26 cellular contexts compared by ENCODE assay signal in the genomic region with DNA sequence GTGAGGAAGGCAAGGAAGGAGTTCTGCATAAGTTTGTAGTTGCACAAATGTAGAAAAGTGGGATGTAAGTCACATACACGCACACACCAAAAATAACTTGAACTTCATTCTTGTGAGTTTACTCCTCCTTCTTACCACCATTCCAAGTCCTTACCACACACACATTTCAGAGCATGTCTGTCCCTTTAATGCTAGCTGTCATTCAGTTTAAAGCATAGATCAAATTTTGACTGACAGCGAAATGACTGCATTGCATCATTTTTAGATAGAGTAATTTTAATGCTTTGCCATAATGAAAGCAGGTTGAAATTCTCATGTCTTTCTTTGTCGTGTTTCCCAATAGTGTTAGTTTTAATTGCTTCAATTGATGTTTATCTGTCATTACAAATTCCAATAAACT.
"Had no signal": no experiment of that assay in that cellular context is flagged by ENCODE, and none has a peak within 500 bp of the region (broad histone marks: within the 10 kb centered on the region; RNA-seq: fewer than 3 reads in every experiment).

No MANE protein-coding gene starts in this region.

- H3K4me3 Mint-ChIP-seq: activated CD8-positive, alpha-beta T cell treated with anti-CD3 and anti-CD28 coated beads for 36 hours; activated naive CD4-positive, alpha-beta T cell treated with anti-CD3 and anti-CD28 coated beads, Interleukin-2, amount 50 U/mL, for 24 hours; activated T-cell treated with anti-CD3 and anti-CD28 coated beads, Interleukin-2, amount 50 U/mL, for 72 hours had no signal

- DNase-seq: activated CD4-positive, alpha-beta T cell treated with anti-CD3 and anti-CD28 coated beads for 4 hours; activated CD8-positive, alpha-beta memory T cell treated with anti-CD3 and anti-CD28 coated beads, Interleukin-2, amount 50 U/mL, for 4 hours; activated CD8-positive, alpha-beta T cell treated with anti-CD3 and anti-CD28 coated beads for 36 hours; activated naive CD4-positive, alpha-beta T cell; activated T-cell treated with anti-CD3 and anti-CD28 coated beads, Interleukin-2, amount 50 U/mL, for 72 hours; aorta; body of pancreas; central memory CD4-positive, alpha-beta T cell; KG1; MM.1S; NCI-H1092 treated with DMSO at 0.1 percent for 48 hours; NCI-H1417 treated with DMSO at 0.1 percent for 48 hours; NCI-H1694; NCI-H2029; NCI-H2107; NCI-H2171 treated with DMSO at 0.1 percent for 48 hours; NCI-H226; NCI-H526 treated with DMSO at 0.1 percent for 48 hours; NCI-H82; SJCRH30; SK-N-SH; T-helper 1 cell; WERI-Rb-1 had no signal

- H3K4me1 Mint-ChIP-seq: activated naive CD4-positive, alpha-beta T cell treated with anti-CD3 and anti-CD28 coated beads, Interleukin-2, amount 50 U/mL, for 24 hours had no signal

- FAIRE-seq: bronchial epithelial cell had no signal

- H3K27ac ChIP-seq: body of pancreas, coronary artery, SJCRH30, WERI-Rb-1 had no signal

- H3K27me3 Mint-ChIP-seq: activated CD8-positive, alpha-beta T cell treated with anti-CD3 and anti-CD28 coated beads for 36 hours; activated naive CD4-positive, alpha-beta T cell treated with anti-CD3 and anti-CD28 coated beads, Interleukin-2, amount 50 U/mL, for 24 hours had no signal

- H3K9me3 Mint-ChIP-seq: activated CD8-positive, alpha-beta T cell treated with anti-CD3 and anti-CD28 coated beads for 36 hours; activated naive CD4-positive, alpha-beta T cell treated with anti-CD3 and anti-CD28 coated beads, Interleukin-2, amount 50 U/mL, for 24 hours; activated T-cell treated with anti-CD3 and anti-CD28 coated beads, Interleukin-2, amount 50 U/mL, for 72 hours had no signal

- H3K9me3 ChIP-seq: body of pancreas, SJCRH30 had no signal

- H3K27me3 ChIP-seq: body of pancreas, SJCRH30 had no signal

- H3K27ac Mint-ChIP-seq: activated CD8-positive, alpha-beta T cell treated with anti-CD3 and anti-CD28 coated beads for 36 hours; activated naive CD4-positive, alpha-beta T cell treated with anti-CD3 and anti-CD28 coated beads, Interleukin-2, amount 50 U/mL, for 24 hours; activated T-cell treated with anti-CD3 and anti-CD28 coated beads, Interleukin-2, amount 50 U/mL, for 72 hours had no signal

- H3K36me3 Mint-ChIP-seq: activated naive CD4-positive, alpha-beta T cell treated with anti-CD3 and anti-CD28 coated beads, Interleukin-2, amount 50 U/mL, for 24 hours had no signal

- H3K4me1 ChIP-seq: body of pancreas, SJCRH30 had no signal

- H3K4me3 ChIP-seq: body of pancreas, coronary artery, SJCRH30 had no signal

- H3K36me3 ChIP-seq: SJCRH30, WERI-Rb-1 had no signal
